7 cellular contexts compared by ENCODE assay signal in genomic region chr16:58256108-58256507, GRCh38. TPM values are rescaled to one million over a fixed set of nuclear protein-coding genes. Genes with fewer than 3 reads are reported as not detected.
"Had no signal": no experiment of that assay in that cellular context is flagged by ENCODE, and none has a peak within 500 bp of the region (broad histone marks: within the 10 kb centered on the region; RNA-seq: fewer than 3 reads in every experiment).

No MANE protein-coding gene starts in this region.

- H3K27ac ChIP-seq: HL-60 had no signal

- DNase-seq: IMR-90, KBM-7, KG1 had no signal

RNA-seq across cellular contexts. Expression of gene PRSS54, which starts 38.7 kb away (rescaled TPM):
- total RNA-seq: HT-29, HT1080, IMR-90 had no signal
- polyA plus RNA-seq: IgD-negative memory B cell, IMR-90 had no signal
